Comparison of ENCODE assay signal across 21 cellular contexts in genomic region chr1:188425687-188426086, GRCh38.
DNase-seq lines count a peak whose midpoint lies in the region; ATAC-seq, FAIRE-seq and TF ChIP-seq lines count a peak whose summit lies in the region.
"Had no signal": no experiment of that assay in that cellular context is flagged by ENCODE, and none has a peak within 500 bp of the region (broad histone marks: within the 10 kb centered on the region; RNA-seq: fewer than 3 reads in every experiment).

No MANE protein-coding gene starts in this region.

- no peaks in the 10 kb centered on the region for H3K9me3 ChIP-seq in esophagus muscularis mucosa
- H3K9me3 ChIP-seq: gastroesophageal sphincter, tibial nerve had no signal

- H3K4me3 ChIP-seq in bronchial epithelial cell (ENCODE audit: low read depth, low read length) (no peak overlapping the region), esophagus muscularis mucosa (no peak overlapping the region)
- H3K4me3 ChIP-seq: gastroesophageal sphincter, tibial nerve had no signal

- TF ChIP-seq POLR2A in esophagus muscularis mucosa (IDR thresholded peaks at IDR 0.05; ENCODE audit: low read depth) = no peak

- TF ChIP-seq CTCF in bronchial epithelial cell (IDR thresholded peaks at IDR 0.05; ENCODE audit: insufficient read depth, low read length, severe bottlenecking) = no peak
- no peak for TF ChIP-seq CTCF in esophagus muscularis mucosa (IDR thresholded peaks at IDR 0.05)

- no peak for FAIRE-seq in bronchial epithelial cell (lab: Jason Lieb, UNC)
- FAIRE-seq: H1 had no signal

- H3K4me1 ChIP-seq in esophagus muscularis mucosa = no peaks in the 10 kb centered on the region
- H3K4me1 ChIP-seq: gastroesophageal sphincter, tibial nerve had no signal

- H3K27ac ChIP-seq in esophagus muscularis mucosa (replicated peaks in 1 of 4) = no peak overlapping the region
- H3K27ac ChIP-seq: gastroesophageal sphincter, tibial nerve had no signal

- TF ChIP-seq EP300 in esophagus muscularis mucosa (IDR thresholded peaks at IDR 0.05) = no peak

- intact Hi-C loops in esophagus muscularis mucosa (cut with DNase I) = no loop called here

- WGBS in esophagus muscularis mucosa = 81% methylated on average over 4 of the region's 4 CpGs

- H3K36me3 ChIP-seq in bronchial epithelial cell (ENCODE audit: control insufficient read depth, insufficient read depth, low read length) (no peaks in the 10 kb centered on the region), esophagus muscularis mucosa (no peaks in the 10 kb centered on the region)
- H3K36me3 ChIP-seq: gastroesophageal sphincter, tibial nerve had no signal

- H3K27me3 ChIP-seq in bronchial epithelial cell (ENCODE audit: control insufficient read depth, insufficient read depth, low read length) (no peaks in the 10 kb centered on the region), esophagus muscularis mucosa (no peaks in the 10 kb centered on the region)
- H3K27me3 ChIP-seq: gastroesophageal sphincter, tibial nerve had no signal

- peak; percentile 8 for DNase-seq in Daoy (ENCODE audit: low read depth)
- peak; percentile 58 for DNase-seq in NCI-H226
- peak; percentile 44 for DNase-seq in bronchial epithelial cell (ENCODE audit: low read depth)
- DNase-seq in iris pigment epithelial cell (ENCODE audit: low read depth) = peak; percentile 91
- no peak for DNase-seq in stimulated activated CD4-positive, alpha-beta T cell treated with anti-CD3 and anti-CD28 coated beads, Interleukin-1b, Interleukin-23, amount 100 ng/mL, for 48 hours
- DNase-seq in esophagus muscularis mucosa (ENCODE audit: extremely low spot score) = no peak
- DNase-seq: activated B cell treated with CpG ODN at 0.5 μM for 24 hours; activated CD8-positive, alpha-beta T cell treated with anti-CD3 and anti-CD28 coated beads, Interleukin-2, amount 10 ng/mL, durations not matched to agents 7 days and 5 days; caudate nucleus; CD4-positive, alpha-beta memory T cell; DMS53; effector memory CD4-positive, alpha-beta T cell; left cardiac atrium; NCI-H2029; NCI-H510A had no signal

- ATAC-seq in GM18520 (IDR thresholded peaks at IDR 0.05; ENCODE audit: unreplicated experiment) (no peak), GM21381 (IDR thresholded peaks at IDR 0.05; ENCODE audit: unreplicated experiment) (no peak)
- ATAC-seq: activated CD8-positive, alpha-beta T cell treated with anti-CD3 and anti-CD28 coated beads, Interleukin-2, amount 10 ng/mL, durations not matched to agents 7 days and 5 days; gastroesophageal sphincter; left cardiac atrium; stimulated activated memory B cell treated with anti-CD40 and anti-IgM and Interleukin-4, amounts not matched to agents 10 μg/mL and 1 μg/mL and 100 μg/mL, for 72 hours had no signal

Comparison
In these comparisons a context has a peak if more than half of its experiments do, and no peak if none do; other contexts are left out.
1. DNase-seq: peak in Daoy (single experiment), NCI-H226 (single experiment), bronchial epithelial cell (single experiment) and iris pigment epithelial cell (single experiment); none in stimulated activated CD4-positive, alpha-beta T cell treated with anti-CD3 and anti-CD28 coated beads, Interleukin-1b, Interleukin-23, amount 100 ng/mL, for 48 hours (single experiment) and esophagus muscularis mucosa (single experiment).